ENCODE assay signal across 8 cellular contexts in genomic region chr9:132269704-132270516, GRCh38.
A peak's percentile ranks its signal among the peaks of the same experiment; 100 is the strongest.
DNase-seq lines count a peak whose midpoint lies in the region; ATAC-seq, FAIRE-seq and TF ChIP-seq lines count a peak whose summit lies in the region.
"Not testable (repeated sequence)": the region's sequence is repeated elsewhere in the genome, so short reads cannot be mapped to it uniquely, and the experiment has no call there.

No MANE protein-coding gene starts in this region.

- not testable (repeated sequence) for H3K9me3 ChIP-seq in A549; HEK293 (ENCODE audit: control insufficient read depth, insufficient read depth, low read depth, low read length)

- peaks cover 32% of the 10 kb centered on the region for H3K4me1 ChIP-seq in A549
- not testable (repeated sequence) for H3K4me1 ChIP-seq in HEK293 (ENCODE audit: control insufficient read depth, insufficient read depth, low read length)

- TF ChIP-seq CTCF in A549 (IDR thresholded peaks at IDR 0.05); HEK293 (tag by site-specific recombination; IDR thresholded peaks at IDR 0.05); endothelial cell (IDR thresholded peaks at IDR 0.05; ENCODE audit: unreplicated experiment): not testable (repeated sequence)

- H3K4me3 ChIP-seq in A549; HEK293 (ENCODE audit: low read depth, low read length): not testable (repeated sequence)

- intact Hi-C loops in left colon (cut with DNase I, micrococcal nuclease): not testable (repeated sequence)

- TF ChIP-seq EP300 in A549 (IDR thresholded peaks at IDR 0.05): peak; percentile 10 to 37; a peak in 1 of 5 replicates

- H3K36me3 Mint-ChIP-seq in endothelial cell (ENCODE audit: low read depth, unreplicated experiment): peaks cover 40% of the 10 kb centered on the region

- DNase-seq in A549 (ENCODE audit: low read depth in 1 of 2, low spot score in 1 of 2): peak; percentile 60 to 82
- peak; percentile 30 for DNase-seq in NCI-H774 (lab: John Stamatoyannopoulos, UW)
- peak; percentile 7 to 8 for DNase-seq in activated CD4-positive, alpha-beta T cell treated with anti-CD3 and anti-CD28 coated beads for 24 hours (ENCODE audit: low read depth in 2 of 2)
- peak; percentile 63 for DNase-seq in activated naive CD4-positive, alpha-beta T cell treated with Interleukin-2 at 50 U/mL for 16 hours
- DNase-seq in endothelial cell (ENCODE audit: low spot score); left colon: not testable (repeated sequence)
- DNase-seq in stimulated activated CD4-positive, alpha-beta T cell treated with anti-CD3 and anti-CD28 coated beads, TNF-alpha, amount 100 ng/mL, for 24 hours (ENCODE audit: low read depth in 3 of 3): peak in 2 of 3 experiments; percentile 17 to 36

- peak overlapping the region; percentile 33; the same call in 1 of the 3 replicates for H3K4me2 ChIP-seq in A549

- peak overlapping the region; percentile 15 for H3K27ac Mint-ChIP-seq in endothelial cell (ENCODE audit: unreplicated experiment)

- not testable (repeated sequence) for H3K27me3 Mint-ChIP-seq in endothelial cell (ENCODE audit: unreplicated experiment)

- CTCF ChIA-PET in A549 (lab: Yijun Ruan, JAX): interaction anchor here (0.7 to 3.8 kb wide), 20 partner anchors 10 to 513 kb away, joined by 3 to 26 read pairs (median 5); no protein-coding TSS in a partner anchor
- CTCF ChIA-PET in HEK293 (lab: Yijun Ruan, JAX): interaction anchor here (0.6 to 3.0 kb wide), 34 partner anchors 9 to 515 kb away, joined by 3 to 82 read pairs (median 6); partner anchors contain the start of gene SETX

- ATAC-seq in A549 (peak; percentile 60; a peak in 5 of 6 replicates), left colon (peak; percentile 46)

- peaks cover 33 to 88% of the 10 kb centered on the region in 2 experiments for H3K36me3 ChIP-seq in HEK293 (ENCODE audit: control insufficient read depth in 2 of 2, insufficient read depth in 1 of 2, low read length in 2 of 2)

- not testable (repeated sequence) for H3K9me3 Mint-ChIP-seq in endothelial cell (ENCODE audit: unreplicated experiment)

- not testable (repeated sequence) for H3K4me3 Mint-ChIP-seq in endothelial cell (ENCODE audit: unreplicated experiment)

- TF ChIP-seq POLR2A in A549 (IDR thresholded peaks at IDR 0.05; ENCODE audit: low read length): not testable (repeated sequence)

- not testable (repeated sequence) for FAIRE-seq in A549 (lab: Jason Lieb, UNC)

- POLR2A ChIA-PET in A549 (lab: Yijun Ruan, JAX); HEK293 (lab: Yijun Ruan, JAX): not testable (repeated sequence)

- H3K4me1 Mint-ChIP-seq in endothelial cell (ENCODE audit: unreplicated experiment): not testable (repeated sequence)

- 29% methylated on average over 10 of the region's 16 CpGs for WGBS in A549 (ENCODE audit: missing lambda C conversion rate)

- H3K27ac ChIP-seq in A549 (peak overlapping the region; percentile 87 to 89), HEK293 (ENCODE audit: extremely low read depth, low read depth, low read length) (0 out of 2 replicates have a peak overlapping the region, but pooled peaks have one; percentile 18)

- not testable (repeated sequence) for TF ChIP-seq RAD21 in A549 (conservative IDR thresholded peaks at IDR 0.05 in 1 of 2, IDR thresholded peaks at IDR 0.05 in 1 of 2)

TF ChIP-seq in A549, 52 proteins besides CTCF, POLR2A, EP300 and RAD21:
- TF ChIP-seq ATOH8 (CRISPR knock-in tag; IDR thresholded peaks at IDR 0.05; ENCODE audit: low read depth) (0 out of 2 replicates have a peak, but pooled peaks have one; percentile 29), JUN (IDR thresholded peaks at IDR 0.05) (peak in 1 of 2 experiments; percentile 59; a peak in 2 of 5 replicates), FOSL2 (IDR thresholded peaks at IDR 0.05) (peak; percentile 82), FOSL2 (CRISPR knock-in tag; IDR thresholded peaks at IDR 0.05) (peak; percentile 82), HES2 (IDR thresholded peaks at IDR 0.05) (peak; percentile 72), EHF (CRISPR knock-in tag; IDR thresholded peaks at IDR 0.05) (peak; percentile 46; the same call in 1 of the 2 replicates), HOXB13 (CRISPR knock-in tag; IDR thresholded peaks at IDR 0.05; ENCODE audit: low read depth) (peak; percentile 81), NFE2L2 (conservative IDR thresholded peaks at IDR 0.05; ENCODE audit: low read length) (peak; percentile 76), JUNB (IDR thresholded peaks at IDR 0.05) (peak; percentile 84), MAX (IDR thresholded peaks at IDR 0.05) (peak; percentile 11; the same call in 1 of the 2 replicates), MAFK (IDR thresholded peaks at IDR 0.05; ENCODE audit: partially characterized antibody) (peak; percentile 96)
TF ChIP-seq in A549: peak in this region for 10; not testable (repeated sequence) for 42.

TF ChIP-seq in HEK293, 187 proteins besides CTCF, POLR2A, EP300 and RAD21:
- TF ChIP-seq SCRT2 (tag by site-specific recombination; IDR thresholded peaks at IDR 0.05) (peak; percentile 48), SCRT1 (tag by site-specific recombination; IDR thresholded peaks at IDR 0.05; ENCODE audit: borderline replicate concordance) (peak; percentile 63), ZEB2 (tag by site-specific recombination; IDR thresholded peaks at IDR 0.05) (0 out of 2 replicates have a peak, but pooled peaks have one; percentile 12)
